In the genomic region with DNA sequence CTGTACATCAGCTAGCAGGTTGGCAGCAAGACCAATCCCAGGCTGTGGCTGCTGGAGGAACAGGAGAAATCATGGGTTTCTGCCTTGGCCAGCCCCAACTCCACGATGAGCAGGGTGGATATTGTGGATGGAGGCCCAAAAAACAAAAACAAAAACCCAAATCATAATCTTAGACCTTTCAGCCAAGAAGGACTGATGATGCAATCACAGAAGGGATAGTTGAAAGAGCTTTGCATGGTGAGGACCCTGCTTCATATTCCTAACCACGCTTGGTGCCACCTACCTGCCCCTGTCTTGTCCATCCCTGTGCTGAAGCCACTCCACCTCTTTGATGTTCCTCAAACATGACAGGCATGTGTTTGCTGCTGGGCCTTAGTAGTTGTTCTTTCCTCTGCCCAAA, we compare ENCODE assay signal across 39 cellular contexts.
"Had no signal": no experiment of that assay in that cellular context is flagged by ENCODE, and none has a peak within 500 bp of the region (broad histone marks: within the 10 kb centered on the region; RNA-seq: fewer than 3 reads in every experiment).

No MANE protein-coding gene starts in this region.

- H3K4me1 Mint-ChIP-seq: activated naive CD4-positive, alpha-beta T cell treated with anti-CD3 and anti-CD28 coated beads, Interleukin-2, amount 10 ng/mL, durations not matched to agents 7 days and 5 days; activated naive CD4-positive, alpha-beta T cell treated with anti-CD3 and anti-CD28 coated beads, Interleukin-2, amount 50 U/mL, for 24 hours; activated naive CD8-positive, alpha-beta T cell treated with anti-CD3 and anti-CD28 coated beads for 36 hours; activated naive CD8-positive, alpha-beta T cell treated with anti-CD3 and anti-CD28 coated beads, Interleukin-2, amount 10 ng/mL, durations not matched to agents 7 days and 5 days; activated naive CD8-positive, alpha-beta T cell treated with anti-CD3 and anti-CD28 coated beads, Interleukin-2, amount 50 U/mL, for 24 hours; activated T-helper 17 cell treated with anti-CD3 and anti-CD28 coated beads, Interleukin-2, amount 50 U/mL, for 72 hours; brain; central memory CD8-positive, alpha-beta T cell had no signal

- H3K4me3 Mint-ChIP-seq: activated naive CD4-positive, alpha-beta T cell treated with anti-CD3 and anti-CD28 coated beads for 36 hours; activated naive CD4-positive, alpha-beta T cell treated with anti-CD3 and anti-CD28 coated beads, Interleukin-2, amount 10 ng/mL, durations not matched to agents 7 days and 5 days; activated naive CD4-positive, alpha-beta T cell treated with anti-CD3 and anti-CD28 coated beads, Interleukin-2, amount 50 U/mL, for 24 hours; activated naive CD8-positive, alpha-beta T cell; activated naive CD8-positive, alpha-beta T cell treated with anti-CD3 and anti-CD28 coated beads for 36 hours; activated naive CD8-positive, alpha-beta T cell treated with anti-CD3 and anti-CD28 coated beads, Interleukin-2, amount 10 ng/mL, durations not matched to agents 7 days and 5 days; activated naive CD8-positive, alpha-beta T cell treated with anti-CD3 and anti-CD28 coated beads, Interleukin-2, amount 50 U/mL, for 24 hours; activated T-cell treated with anti-CD3 and anti-CD28 coated beads, Interleukin-2, amount 50 U/mL, for 24 hours; activated T-cell treated with anti-CD3 and anti-CD28 coated beads, Interleukin-2, amount 50 U/mL, for 4 hours; activated T-cell treated with anti-CD3 and anti-CD28 coated beads, Interleukin-2, amount 50 U/mL, for 72 hours; activated T-helper 1 cell treated with anti-CD3 and anti-CD28 coated beads, Interleukin-12 subunit alpha, Interleukin-12 subunit beta, Interleukin-2, Interleukin-4 antibody, amounts not matched to agents 30 ng/mL and 10 ng/mL and 1 ng/mL, durations not matched to agents 14 hours and 24 hours and 36 hours; activated T-helper 17 cell treated with anti-CD3 and anti-CD28 coated beads, Interleukin-2, amount 50 U/mL, for 72 hours; brain; central memory CD8-positive, alpha-beta T cell had no signal

- DNase-seq: activated effector memory CD4-positive, alpha-beta T cell treated with anti-CD3 and anti-CD28 coated beads, Interleukin-2, amount 50 U/mL, for 16 hours; activated effector memory CD4-positive, alpha-beta T cell treated with Interleukin-2 at 50 U/mL for 16 hours; activated gamma-delta T cell; activated gamma-delta T cell treated with Interleukin-2 at 50 U/mL for 16 hours; activated naive CD4-positive, alpha-beta T cell; activated naive CD4-positive, alpha-beta T cell treated with anti-CD3 and anti-CD28 coated beads for 36 hours; activated naive CD4-positive, alpha-beta T cell treated with anti-CD3 and anti-CD28 coated beads, Interleukin-2, amount 10 ng/mL, durations not matched to agents 7 days and 5 days; activated naive CD4-positive, alpha-beta T cell treated with anti-CD3 and anti-CD28 coated beads, Interleukin-2, amount 50 U/mL, for 16 hours; activated naive CD4-positive, alpha-beta T cell treated with Interleukin-2 at 50 U/mL for 16 hours; activated naive CD8-positive, alpha-beta T cell treated with anti-CD3 and anti-CD28 coated beads for 36 hours; activated naive CD8-positive, alpha-beta T cell treated with anti-CD3 and anti-CD28 coated beads, Interleukin-2, amount 10 ng/mL, durations not matched to agents 7 days and 5 days; activated naive CD8-positive, alpha-beta T cell treated with anti-CD3 and anti-CD28 coated beads, Interleukin-2, amount 50 U/mL, for 24 hours; activated T-cell treated with anti-CD3 and anti-CD28 coated beads, Interleukin-2, amount 50 U/mL, for 1 hour; activated T-cell treated with anti-CD3 and anti-CD28 coated beads, Interleukin-2, amount 50 U/mL, for 24 hours; activated T-cell treated with anti-CD3 and anti-CD28 coated beads, Interleukin-2, amount 50 U/mL, for 4 hours; activated T-cell treated with anti-CD3 and anti-CD28 coated beads, Interleukin-2, amount 50 U/mL, for 48 hours; activated T-cell treated with anti-CD3 and anti-CD28 coated beads, Interleukin-2, amount 50 U/mL, for 72 hours; adrenal gland; amniotic stem cell; amygdala; anterior cingulate cortex; aorta; body of pancreas; brain microvascular endothelial cell; caudate nucleus; central memory CD4-positive, alpha-beta T cell; cerebellar nuclear complex had no signal

- H3K36me3 ChIP-seq: adrenal gland, ascending aorta, brain microvascular endothelial cell, breast epithelium, cardiac muscle cell had no signal

- H3K27me3 ChIP-seq: adrenal gland, ascending aorta, body of pancreas, brain microvascular endothelial cell, cardiac muscle cell had no signal

- FAIRE-seq: bronchial epithelial cell had no signal

- ATAC-seq: activated naive CD4-positive, alpha-beta T cell treated with anti-CD3 and anti-CD28 coated beads, Interleukin-2, amount 50 U/mL, for 72 hours; activated naive CD8-positive, alpha-beta T cell treated with anti-CD3 and anti-CD28 coated beads, Interleukin-2, amount 50 U/mL, for 24 hours; activated T-cell treated with anti-CD3 and anti-CD28 coated beads, Interleukin-2, amount 50 U/mL, for 4 hours; activated T-cell treated with anti-CD3 and anti-CD28 coated beads, Interleukin-2, amount 50 U/mL, for 72 hours; activated T-helper 17 cell treated with anti-CD3 and anti-CD28 coated beads, Interleukin-2, amount 50 U/mL, for 72 hours; body of pancreas had no signal

- H3K9me3 ChIP-seq: adrenal gland, ascending aorta, body of pancreas, breast epithelium had no signal

- H3K27ac Mint-ChIP-seq: activated naive CD4-positive, alpha-beta T cell treated with anti-CD3 and anti-CD28 coated beads for 36 hours; activated naive CD4-positive, alpha-beta T cell treated with anti-CD3 and anti-CD28 coated beads, Interleukin-2, amount 10 ng/mL, durations not matched to agents 7 days and 5 days; activated naive CD4-positive, alpha-beta T cell treated with anti-CD3 and anti-CD28 coated beads, Interleukin-2, amount 50 U/mL, for 24 hours; activated naive CD4-positive, alpha-beta T cell treated with anti-CD3 and anti-CD28 coated beads, Interleukin-2, amount 50 U/mL, for 72 hours; activated naive CD8-positive, alpha-beta T cell; activated naive CD8-positive, alpha-beta T cell treated with anti-CD3 and anti-CD28 coated beads for 36 hours; activated naive CD8-positive, alpha-beta T cell treated with anti-CD3 and anti-CD28 coated beads, Interleukin-2, amount 10 ng/mL, durations not matched to agents 7 days and 5 days; activated naive CD8-positive, alpha-beta T cell treated with anti-CD3 and anti-CD28 coated beads, Interleukin-2, amount 50 U/mL, for 24 hours; activated T-cell treated with anti-CD3 and anti-CD28 coated beads, Interleukin-2, amount 50 U/mL, for 24 hours; activated T-cell treated with anti-CD3 and anti-CD28 coated beads, Interleukin-2, amount 50 U/mL, for 72 hours; activated T-helper 1 cell treated with anti-CD3 and anti-CD28 coated beads, Interleukin-12 subunit alpha, Interleukin-12 subunit beta, Interleukin-2, Interleukin-4 antibody, amounts not matched to agents 30 ng/mL and 10 ng/mL and 1 ng/mL, durations not matched to agents 14 hours and 24 hours and 36 hours; activated T-helper 17 cell treated with anti-CD3 and anti-CD28 coated beads, Interleukin-2, amount 50 U/mL, for 72 hours; activated T-helper 2 cell treated with anti-CD3 and anti-CD28 coated beads, Interferon-gamma antibody, Interleukin-2, Interleukin-4, amounts not matched to agents 10 μg/mL and 5 μg/mL and 100 μg/mL, durations not matched to agents 14 hours and 24 hours and 36 hours; brain had no signal

- H3K4me3 ChIP-seq: adrenal gland, ascending aorta, body of pancreas, breast epithelium, cardiac muscle cell had no signal

- H3K27ac ChIP-seq: adrenal gland, ascending aorta, body of pancreas, brain microvascular endothelial cell, breast epithelium, cardiac muscle cell had no signal

- H3K9me3 Mint-ChIP-seq: activated naive CD4-positive, alpha-beta T cell treated with anti-CD3 and anti-CD28 coated beads for 36 hours; activated naive CD4-positive, alpha-beta T cell treated with anti-CD3 and anti-CD28 coated beads, Interleukin-2, amount 10 ng/mL, durations not matched to agents 7 days and 5 days; activated naive CD4-positive, alpha-beta T cell treated with anti-CD3 and anti-CD28 coated beads, Interleukin-2, amount 50 U/mL, for 24 hours; activated naive CD4-positive, alpha-beta T cell treated with anti-CD3 and anti-CD28 coated beads, Interleukin-2, amount 50 U/mL, for 72 hours; activated naive CD8-positive, alpha-beta T cell treated with anti-CD3 and anti-CD28 coated beads, Interleukin-2, amount 10 ng/mL, durations not matched to agents 7 days and 5 days; activated naive CD8-positive, alpha-beta T cell treated with anti-CD3 and anti-CD28 coated beads, Interleukin-2, amount 50 U/mL, for 24 hours; activated T-cell treated with anti-CD3 and anti-CD28 coated beads, Interleukin-2, amount 50 U/mL, for 24 hours; activated T-cell treated with anti-CD3 and anti-CD28 coated beads, Interleukin-2, amount 50 U/mL, for 4 hours; activated T-cell treated with anti-CD3 and anti-CD28 coated beads, Interleukin-2, amount 50 U/mL, for 72 hours; activated T-helper 1 cell treated with anti-CD3 and anti-CD28 coated beads, Interleukin-12 subunit alpha, Interleukin-12 subunit beta, Interleukin-2, Interleukin-4 antibody, amounts not matched to agents 30 ng/mL and 10 ng/mL and 1 ng/mL, durations not matched to agents 14 hours and 24 hours and 36 hours; activated T-helper 17 cell treated with anti-CD3 and anti-CD28 coated beads, Interleukin-2, amount 50 U/mL, for 72 hours; activated T-helper 2 cell treated with anti-CD3 and anti-CD28 coated beads, Interferon-gamma antibody, Interleukin-2, Interleukin-4, amounts not matched to agents 10 μg/mL and 5 μg/mL and 100 μg/mL, durations not matched to agents 14 hours and 24 hours and 36 hours; brain; central memory CD8-positive, alpha-beta T cell had no signal

- H3K4me1 ChIP-seq: adrenal gland, ascending aorta, body of pancreas, breast epithelium had no signal

- H3K27me3 Mint-ChIP-seq: activated naive CD4-positive, alpha-beta T cell treated with anti-CD3 and anti-CD28 coated beads, Interleukin-2, amount 10 ng/mL, durations not matched to agents 7 days and 5 days; activated naive CD4-positive, alpha-beta T cell treated with anti-CD3 and anti-CD28 coated beads, Interleukin-2, amount 50 U/mL, for 24 hours; activated naive CD8-positive, alpha-beta T cell treated with anti-CD3 and anti-CD28 coated beads for 36 hours; activated naive CD8-positive, alpha-beta T cell treated with anti-CD3 and anti-CD28 coated beads, Interleukin-2, amount 50 U/mL, for 24 hours; activated T-helper 17 cell treated with anti-CD3 and anti-CD28 coated beads, Interleukin-2, amount 50 U/mL, for 72 hours; central memory CD8-positive, alpha-beta T cell had no signal
